In the genomic region with DNA sequence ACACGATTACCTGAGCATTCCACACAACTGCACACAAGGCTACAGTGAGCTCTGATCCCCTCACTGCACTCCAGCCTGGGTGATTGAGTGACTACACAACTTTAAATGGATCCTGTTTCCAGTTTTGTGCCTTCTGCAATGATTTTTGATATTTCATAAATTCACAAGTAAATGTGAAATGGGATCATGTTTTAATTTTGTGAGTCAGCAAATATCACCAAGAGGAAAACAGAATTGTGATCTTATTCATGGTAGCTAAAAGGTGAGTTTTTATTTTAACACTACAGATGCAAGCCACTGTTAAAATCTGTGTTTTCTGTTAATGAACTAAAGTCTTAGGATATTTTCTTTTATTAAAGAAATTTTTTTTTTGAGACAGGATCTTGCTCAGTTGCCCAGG, we compare ENCODE assay signal across 7 cellular contexts. TPM values are rescaled to one million over a fixed set of nuclear protein-coding genes. Genes with fewer than 3 reads are reported as not detected.
"Had no signal": no experiment of that assay in that cellular context is flagged by ENCODE, and none has a peak within 500 bp of the region (broad histone marks: within the 10 kb centered on the region; RNA-seq: fewer than 3 reads in every experiment).

No MANE protein-coding gene starts in this region.

- ATAC-seq: HCT116 had no signal

- H2AFZ ChIP-seq: GM23248 had no signal

- H3K27ac ChIP-seq: GM23248, HL-60 had no signal

- H3K4me3 ChIP-seq: GM23248, HAP-1 had no signal

- H3K36me3 ChIP-seq: HAP-1 had no signal

- H3K9me3 ChIP-seq: HAP-1 had no signal

- H3K4me1 ChIP-seq: HAP-1 had no signal

- H3K9ac ChIP-seq: GM23248 had no signal

- DNase-seq: GOT3, H7, HFFc6 had no signal

RNA-seq across cellular contexts. Expression of gene ICA1, which starts 11.4 kb away (rescaled TPM):
- total RNA-seq: GM23248, HFFc6 had no signal
- polyA plus RNA-seq: GM23248 had no signal
